Comparison of ENCODE assay signal across 2 cellular contexts in genomic region chr4:2408401-2408958, GRCh38.
TF ChIP-seq lines count a peak whose summit lies in the region.

No MANE protein-coding gene starts in this region.

TF ChIP-seq in H1, 55 proteins besides CTCF, POLR2A, EP300 and RAD21:
- TF ChIP-seq ATF3 (IDR thresholded peaks at IDR 0.05; ENCODE audit: insufficient read depth, low read depth, low read length) (no peak), SP2 (IDR thresholded peaks at IDR 0.05; ENCODE audit: low read length) (no peak), GABPA (IDR thresholded peaks at IDR 0.05; ENCODE audit: borderline replicate concordance, insufficient read depth, low read length) (no peak), HDAC2 (IDR thresholded peaks at IDR 0.05; ENCODE audit: borderline replicate concordance in 1 of 2, low read depth in 2 of 2, low read length in 2 of 2) (no peak), TAF1 (IDR thresholded peaks at IDR 0.05; ENCODE audit: low read depth, low read length) (no peak), CHD1 (IDR thresholded peaks at IDR 0.05; ENCODE audit: low read depth, low read length) (no peak), RXRA (IDR thresholded peaks at IDR 0.05; ENCODE audit: insufficient read depth, low read depth, low read length) (no peak), JUN (IDR thresholded peaks at IDR 0.05; ENCODE audit: low read depth, low read length) (no peak), SIN3A (conservative IDR thresholded peaks at IDR 0.05 in 1 of 2, IDR thresholded peaks at IDR 0.05 in 1 of 2; ENCODE audit: low read depth in 1 of 2, low read length in 2 of 2) (no peak), SIX5 (IDR thresholded peaks at IDR 0.05; ENCODE audit: low read depth, low read length) (no peak), FOSL1 (IDR thresholded peaks at IDR 0.05; ENCODE audit: insufficient read depth, low read depth, low read length) (no peak), CHD2 (IDR thresholded peaks at IDR 0.05; ENCODE audit: low read length) (no peak)

TF ChIP-seq in SK-N-SH, 30 proteins besides CTCF, POLR2A, EP300 and RAD21:
- no peak for TF ChIP-seq MAX (IDR thresholded peaks at IDR 0.05; ENCODE audit: low read depth)
- TF ChIP-seq TAF1 (IDR thresholded peaks at IDR 0.05; ENCODE audit: borderline replicate concordance, low read depth, low read length), result no peak
- no peak for TF ChIP-seq USF1 (IDR thresholded peaks at IDR 0.05; ENCODE audit: borderline replicate concordance, low read depth)
- no peak for TF ChIP-seq MEF2A (IDR thresholded peaks at IDR 0.05; ENCODE audit: borderline replicate concordance, low read depth)
- no peak for TF ChIP-seq IRF3 (IDR thresholded peaks at IDR 0.05; ENCODE audit: low read depth, low read length)
- no peak for TF ChIP-seq POLR2AphosphoS5 (IDR thresholded peaks at IDR 0.05; ENCODE audit: low read depth, low read length)
- TF ChIP-seq NRF1 (IDR thresholded peaks at IDR 0.05; ENCODE audit: low read depth, low read length), result no peak
- no peak for TF ChIP-seq GABPA (IDR thresholded peaks at IDR 0.05; ENCODE audit: low read depth)
- no peak for TF ChIP-seq EZH2phosphoT487 (IDR thresholded peaks at IDR 0.05; ENCODE audit: borderline replicate concordance, low read depth)
- TF ChIP-seq FOSL2 (IDR thresholded peaks at IDR 0.05; ENCODE audit: borderline replicate concordance, low read depth), result no peak
- no peak for TF ChIP-seq RCOR1 (IDR thresholded peaks at IDR 0.05; ENCODE audit: low read length)
- no peak for TF ChIP-seq YY1 (IDR thresholded peaks at IDR 0.05; ENCODE audit: low read depth)
